21 cellular contexts compared by ENCODE assay signal in the genomic region with DNA sequence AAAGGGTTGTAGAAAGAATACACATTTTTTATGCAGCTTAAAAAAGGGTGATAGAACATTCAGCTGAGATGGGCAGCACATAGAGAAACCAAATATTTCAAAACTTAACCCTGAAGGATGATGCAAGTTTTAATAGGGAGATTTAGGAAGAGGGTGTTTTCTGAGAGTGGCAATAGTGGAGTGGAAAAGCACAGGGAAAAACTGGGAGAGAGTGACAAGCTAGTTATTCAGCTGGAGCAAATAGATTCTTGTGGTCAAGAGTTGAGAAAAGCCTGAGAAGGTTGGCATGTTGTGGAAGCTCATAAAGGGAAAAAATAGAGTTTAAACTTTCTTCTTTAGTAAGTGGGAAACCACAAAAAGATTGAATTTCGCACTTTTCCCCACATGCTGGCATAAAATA.
A peak's percentile ranks its signal among the peaks of the same experiment; 100 is the strongest.
DNase-seq lines count a peak whose midpoint lies in the region; ATAC-seq, FAIRE-seq and TF ChIP-seq lines count a peak whose summit lies in the region.
"Had no signal": no experiment of that assay in that cellular context is flagged by ENCODE, and none has a peak within 500 bp of the region (broad histone marks: within the 10 kb centered on the region; RNA-seq: fewer than 3 reads in every experiment).

No MANE protein-coding gene starts in this region.

- no peaks in the 10 kb centered on the region for H3K4me1 Mint-ChIP-seq in stimulated activated naive CD8-positive, alpha-beta T cell treated with anti-CD3 and anti-CD28 coated beads, Interleukin-15, amount 100 ng/mL, for 72 hours
- H3K4me1 Mint-ChIP-seq: B cell; CD4-positive, CD25-positive, alpha-beta regulatory T cell had no signal

- H3K27ac Mint-ChIP-seq in stimulated activated naive CD8-positive, alpha-beta T cell treated with anti-CD3 and anti-CD28 coated beads, Interleukin-15, amount 100 ng/mL, for 72 hours: no peak overlapping the region
- H3K27ac Mint-ChIP-seq: B cell; CD4-positive, CD25-positive, alpha-beta regulatory T cell had no signal

- DNase-seq in AG10803 (ENCODE audit: low read depth) (peak; percentile 80), M059J (ENCODE audit: low read depth) (peak; percentile 32), epithelial cell of proximal tubule (ENCODE audit: low read depth) (peak; percentile 51), skeletal muscle cell (ENCODE audit: low read depth) (peak; percentile 16), breast epithelium (ENCODE audit: low spot score in 2 of 2) (no peak), activated gamma-delta T cell treated with Interleukin-2 at 50 U/mL for 16 hours (no peak), GM12891 (ENCODE audit: insufficient read length, low spot score) (no peak)
- DNase-seq in stimulated activated naive CD8-positive, alpha-beta T cell treated with anti-CD3 and anti-CD28 coated beads, Interleukin-15, amount 100 ng/mL, for 72 hours: no peak
- DNase-seq: Caco-2; CD4-positive, CD25-positive, alpha-beta regulatory T cell; DMS153; EL; MV-4-11; NCI-H1417; NCI-H187 treated with DMSO at 0.1 percent for 48 hours; NCI-H446 treated with DMSO at 0.1 percent for 48 hours; PC-3 had no signal

- no peaks in the 10 kb centered on the region for H3K9me3 ChIP-seq in breast epithelium
- H3K9me3 ChIP-seq: Caco-2, HAP-1 had no signal

- no peaks in the 10 kb centered on the region for H3K4me1 ChIP-seq in breast epithelium
- H3K4me1 ChIP-seq: Caco-2, HAP-1 had no signal

- peaks cover 0 to 11% of the 10 kb centered on the region in 2 donors for H3K9me3 Mint-ChIP-seq in stimulated activated naive CD8-positive, alpha-beta T cell treated with anti-CD3 and anti-CD28 coated beads, Interleukin-15, amount 100 ng/mL, for 72 hours

- no peaks in the 10 kb centered on the region for H3K36me3 ChIP-seq in breast epithelium
- H3K36me3 ChIP-seq: HAP-1 had no signal

- TF ChIP-seq POLR2A in breast epithelium (IDR thresholded peaks at IDR 0.05): no peak
- TF ChIP-seq POLR2A in GM12891 (IDR thresholded peaks at IDR 0.05; ENCODE audit: low read depth, low read length): no peak

- intact Hi-C loops in breast epithelium (cut with DNase I; ENCODE audit: low total_unique reads): no loop called here

- TF ChIP-seq CTCF in AG10803 (conservative IDR thresholded peaks at IDR 0.05; ENCODE audit: low read length) (no peak), epithelial cell of proximal tubule (conservative IDR thresholded peaks at IDR 0.05; ENCODE audit: low read depth, low read length) (no peak), breast epithelium (IDR thresholded peaks at IDR 0.05) (no peak)

- no peaks in the 10 kb centered on the region for H3K27me3 Mint-ChIP-seq in stimulated activated naive CD8-positive, alpha-beta T cell treated with anti-CD3 and anti-CD28 coated beads, Interleukin-15, amount 100 ng/mL, for 72 hours
- H3K27me3 Mint-ChIP-seq: B cell; CD4-positive, CD25-positive, alpha-beta regulatory T cell had no signal

- FAIRE-seq in GM12891 (lab: Jason Lieb, UNC): no peak
- FAIRE-seq: A204.1, HTR-8/SVneo had no signal

- no peak overlapping the region for H3K27ac ChIP-seq in breast epithelium

- ATAC-seq in stimulated activated naive CD8-positive, alpha-beta T cell treated with anti-CD3 and anti-CD28 coated beads, Interleukin-15, amount 100 ng/mL, for 72 hours: no peak
- ATAC-seq: PC-3 had no signal

- H3K4me3 ChIP-seq in AG10803 (ENCODE audit: low read length): no peak overlapping the region
- H3K4me3 ChIP-seq in epithelial cell of proximal tubule (ENCODE audit: low read depth, low read length): no peak overlapping the region
- H3K4me3 ChIP-seq in skeletal muscle cell (ENCODE audit: low read depth, low read length): no peak overlapping the region
- H3K4me3 ChIP-seq in breast epithelium: no peak overlapping the region
- H3K4me3 ChIP-seq: HAP-1 had no signal

- no peak overlapping the region for H3K4me3 Mint-ChIP-seq in stimulated activated naive CD8-positive, alpha-beta T cell treated with anti-CD3 and anti-CD28 coated beads, Interleukin-15, amount 100 ng/mL, for 72 hours
- H3K4me3 Mint-ChIP-seq: B cell; CD4-positive, CD25-positive, alpha-beta regulatory T cell had no signal

- no peaks in the 10 kb centered on the region for H3K27me3 ChIP-seq in breast epithelium

TF ChIP-seq in GM12891, 5 proteins besides CTCF, POLR2A, EP300 and RAD21:
- no peak for TF ChIP-seq PAX5 (IDR thresholded peaks at IDR 0.05; ENCODE audit: insufficient read depth, low read length, severe bottlenecking)
- no peak for TF ChIP-seq POU2F2 (IDR thresholded peaks at IDR 0.05; ENCODE audit: low read depth, low read length)
- TF ChIP-seq TAF1 (IDR thresholded peaks at IDR 0.05; ENCODE audit: low read depth, low read length): no peak
- no peak for TF ChIP-seq SPI1 (IDR thresholded peaks at IDR 0.05; ENCODE audit: low read depth, low read length)
- TF ChIP-seq POLR2AphosphoS5 (IDR thresholded peaks at IDR 0.05; ENCODE audit: low read depth, low read length): no peak

Comparison
In these comparisons a context has a peak if more than half of its experiments do, and no peak if none do; other contexts are left out.
1. DNase-seq: peak in AG10803 (single experiment), M059J (single experiment), epithelial cell of proximal tubule (single experiment) and skeletal muscle cell (single experiment); none in breast epithelium (0 of 2), activated gamma-delta T cell treated with Interleukin-2 at 50 U/mL for 16 hours (single experiment), GM12891 (single experiment) and stimulated activated naive CD8-positive, alpha-beta T cell treated with anti-CD3 and anti-CD28 coated beads, Interleukin-15, amount 100 ng/mL, for 72 hours (0 of 2).